ENCODE assay signal across 8 cellular contexts in the genomic region with DNA sequence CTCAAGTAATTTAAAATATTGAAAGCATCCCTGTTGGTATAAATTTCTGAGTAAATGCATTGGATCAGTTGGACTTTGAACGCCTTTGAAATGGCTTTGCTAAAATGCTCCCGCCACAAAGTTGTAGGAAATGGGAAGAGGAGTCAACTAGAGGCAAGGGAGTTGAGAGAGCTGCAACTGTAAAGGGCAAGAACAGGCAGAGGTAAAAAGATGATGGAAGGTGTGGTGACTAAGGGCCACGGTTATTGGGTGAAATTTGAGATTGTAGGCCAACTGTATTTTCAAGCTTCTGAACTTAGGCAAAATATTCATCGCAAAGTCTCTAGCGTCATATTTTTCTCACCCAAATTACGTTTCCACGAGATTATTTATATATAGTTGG. TPM values are rescaled to one million over a fixed set of nuclear protein-coding genes. Genes with fewer than 3 reads are reported as not detected.
DNase-seq lines count a peak whose midpoint lies in the region; ATAC-seq and TF ChIP-seq lines count a peak whose summit lies in the region.

No MANE protein-coding gene starts in this region.

- H3K27me3 ChIP-seq in gastroesophageal sphincter (no peaks in the 10 kb centered on the region), skeletal muscle tissue (ENCODE audit: control insufficient read depth in 3 of 3, insufficient read depth in 3 of 3, low read length in 3 of 3) (no peaks in the 10 kb centered on the region)

- no peak for TF ChIP-seq EP300 in gastroesophageal sphincter (IDR thresholded peaks at IDR 0.05)

- TF ChIP-seq POLR2A in gastroesophageal sphincter (IDR thresholded peaks at IDR 0.05) = no peak

- H3K27ac ChIP-seq in SK-N-MC (peak overlapping the region; percentile 83), gastroesophageal sphincter (peak overlapping the region; percentile 72 to 92 (median 89)), skeletal muscle tissue (ENCODE audit: low read depth, low read length) (peak overlapping the region; percentile 85)

- H3K4me3 ChIP-seq in HFF-Myc (replicated peaks; ENCODE audit: low read depth, low read length) = peak overlapping the region; percentile 79
- H3K4me3 ChIP-seq in SK-N-MC = peak overlapping the region; percentile 98
- peak overlapping the region in 1 of 2 donors; percentile 81 for H3K4me3 ChIP-seq in gastroesophageal sphincter
- peak overlapping the region; percentile 73 to 95 (median 93) for H3K4me3 ChIP-seq in skeletal muscle tissue (ENCODE audit: low read length in 3 of 3)

- peaks cover 56% of the 10 kb centered on the region for H3K36me3 ChIP-seq in SK-N-MC (ENCODE audit: insufficient read depth, low read length)
- peaks cover 0 to 61% of the 10 kb centered on the region in 2 donors for H3K36me3 ChIP-seq in gastroesophageal sphincter
- H3K36me3 ChIP-seq in skeletal muscle tissue (ENCODE audit: control insufficient read depth in 3 of 3, insufficient read depth in 3 of 3, low read length in 3 of 3) = peaks cover 17 to 44% (median 37%) of the 10 kb centered on the region in 3 donors

- H3K9me3 ChIP-seq in SK-N-MC (ENCODE audit: low read depth, low read length) (no peaks in the 10 kb centered on the region), gastroesophageal sphincter (no peaks in the 10 kb centered on the region), skeletal muscle tissue (ENCODE audit: control insufficient read depth in 3 of 3, low read length in 3 of 3) (no peaks in the 10 kb centered on the region)

- ATAC-seq in gastroesophageal sphincter (no peak), HG03439 (IDR thresholded peaks at IDR 0.05; ENCODE audit: unreplicated experiment) (no peak), HG03457 (IDR thresholded peaks at IDR 0.05; ENCODE audit: unreplicated experiment) (no peak)

- no peak overlapping the region for H3K9ac ChIP-seq in SK-N-MC (ENCODE audit: insufficient read length)
- H3K9ac ChIP-seq in skeletal muscle tissue (ENCODE audit: low read depth in 1 of 3, low read length in 3 of 3) = peak overlapping the region; percentile 82 to 91 (median 88)

- no peak for TF ChIP-seq CTCF in HFF-Myc (IDR thresholded peaks at IDR 0.05; ENCODE audit: low read depth, low read length, missing control alignments)
- no peak for TF ChIP-seq CTCF in gastroesophageal sphincter (IDR thresholded peaks at IDR 0.05)

- WGBS in gastroesophageal sphincter (ENCODE audit: low coverage in 1 of 2), 2 donors = 49 to 61% methylated on average over 7 of the region's 7 CpGs

- DNase-seq in HFF-Myc (ENCODE audit: extremely low read depth, low read depth) (no peak), SK-N-MC (ENCODE audit: low read depth, low spot score) (no peak), NCI-H2081 (lab: John Stamatoyannopoulos, UW) (no peak), NCI-H524 (lab: John Stamatoyannopoulos, UW) (no peak)

- H3K4me1 ChIP-seq in gastroesophageal sphincter (peaks cover 0 to 16% (median 5%) of the 10 kb centered on the region in 3 donors), skeletal muscle tissue (ENCODE audit: control insufficient read depth in 3 of 3, insufficient read depth in 3 of 3, low read length in 3 of 3) (peaks cover 3 to 6% (median 4%) of the 10 kb centered on the region in 3 donors)

RNA-seq across cellular contexts. Expression of gene SUMF2, which starts 0.6 kb away (rescaled TPM):
- total RNA-seq in gastroesophageal sphincter (100 to 1,000 TPM in 1 of 4 donors, 10 to 100 TPM in 3; 84.2 to 117 (median 88.6) TPM), skeletal muscle tissue (63.2 TPM)

RNA-seq across cellular contexts. Expression of gene CCT6A, which starts 11.9 kb away (rescaled TPM):
- total RNA-seq in gastroesophageal sphincter = 100 to 1,000 TPM in 2 of 4 donors, 10 to 100 TPM in 2; 88.3 to 138 (median 116) TPM
- total RNA-seq in skeletal muscle tissue = 113 TPM

RNA-seq across cellular contexts. Expression of gene PSPH, which starts 12.2 kb away (rescaled TPM):
- total RNA-seq in gastroesophageal sphincter (10 to 100 TPM in 1 of 4 donors, 1 to 10 TPM in 3; 6.9 to 13.5 (median 8.6) TPM), skeletal muscle tissue (13.6 TPM)

RNA-seq across cellular contexts. Expression of gene PHKG1, which starts 29.3 kb away (rescaled TPM):
- total RNA-seq in gastroesophageal sphincter (1 to 10 TPM in 2 of 4 donors, not detected in 2; 1.9 to 2.1 TPM), skeletal muscle tissue (48.0 TPM)

RNA-seq across cellular contexts. Expression of gene CHCHD2, which starts 42.8 kb away (rescaled TPM):
- 100 to 1,000 TPM; 221 to 414 (median 339) TPM for total RNA-seq in gastroesophageal sphincter
- 221 TPM for total RNA-seq in skeletal muscle tissue
